Comparison of ENCODE assay signal across 8 cellular contexts in genomic region chr2:25078171-25079049, GRCh38. TPM values are rescaled to one million over a fixed set of nuclear protein-coding genes. Genes with fewer than 3 reads are reported as not detected.
DNase-seq lines count a peak whose midpoint lies in the region; TF ChIP-seq lines count a peak whose summit lies in the region.

No MANE protein-coding gene starts in this region.

- peaks cover 7% of the 10 kb centered on the region for H3K36me3 Mint-ChIP-seq in type B pancreatic cell

- peak overlapping the region; percentile 72 for H3K27ac ChIP-seq in left ventricle myocardium inferior (replicated peaks)

- intact Hi-C loops in left ventricle myocardium inferior (cut with micrococcal nuclease), result no loop called here

- peaks cover 66% of the 10 kb centered on the region for H3K4me1 ChIP-seq in left ventricle myocardium inferior

- H3K9me3 ChIP-seq in left ventricle myocardium inferior (replicated peaks), result no peaks in the 10 kb centered on the region

- H3K9me3 Mint-ChIP-seq in type B pancreatic cell, result no peaks in the 10 kb centered on the region

- no peaks in the 10 kb centered on the region for H3K27me3 ChIP-seq in left ventricle myocardium inferior (ENCODE audit: low read depth)

- H3K4me1 Mint-ChIP-seq in type B pancreatic cell (ENCODE audit: unreplicated experiment), result peaks cover 22% of the 10 kb centered on the region

- peaks cover 8% of the 10 kb centered on the region for H3K27me3 Mint-ChIP-seq in type B pancreatic cell

- no peaks in the 10 kb centered on the region for H3K36me3 ChIP-seq in left ventricle myocardium inferior

- peak overlapping the region; percentile 9 for H3K27ac Mint-ChIP-seq in type B pancreatic cell

- peak; percentile 82 to 90 (median 82) for DNase-seq in NCI-H1417 (lab: John Stamatoyannopoulos, UW)
- DNase-seq in NCI-H1417 treated with DMSO at 0.1 percent for 48 hours (lab: John Stamatoyannopoulos, UW), result no peak
- DNase-seq in SW480 (ENCODE audit: low spot score), result peak; percentile 95
- no peak for DNase-seq in left ventricle myocardium inferior
- no peak for DNase-seq in type B pancreatic cell (ENCODE audit: extremely low spot score, unreplicated experiment)
- DNase-seq in stimulated activated CD4-positive, alpha-beta T cell treated with anti-CD3 and anti-CD28 coated beads, Interleukin-15, amount 100 ng/mL, for 24 hours, result no peak
- DNase-seq in hippocampal formation (lab: John Stamatoyannopoulos, UW), result no peak
- no peak for DNase-seq in GM19238 (ENCODE audit: insufficient read length, low spot score)

- no peak for TF ChIP-seq CTCF in left ventricle myocardium inferior (IDR thresholded peaks at IDR 0.05; ENCODE audit: borderline replicate concordance)
- TF ChIP-seq CTCF in type B pancreatic cell (conservative IDR thresholded peaks at IDR 0.05), result no peak

- H3K4me3 ChIP-seq in left ventricle myocardium inferior, result peak overlapping the region; percentile 37

- no peak overlapping the region for H3K4me3 Mint-ChIP-seq in type B pancreatic cell

RNA-seq across cellular contexts. Expression of gene EFR3B, which starts 36.5 kb away (rescaled TPM):
- 8.7 TPM for total RNA-seq in left ventricle myocardium inferior
- 5.3 and 12.4 TPM in 2 replicates for total RNA-seq in type B pancreatic cell (ENCODE audit: low replicate concordance)

Comparison
In these comparisons a context has a peak if more than half of its experiments do, and no peak if none do; other contexts are left out.
1. DNase-seq: peak in NCI-H1417 (3 of 3) and SW480 (single experiment); none in NCI-H1417 treated with DMSO at 0.1 percent for 48 hours (single experiment), left ventricle myocardium inferior (single experiment), type B pancreatic cell (single experiment), stimulated activated CD4-positive, alpha-beta T cell treated with anti-CD3 and anti-CD28 coated beads, Interleukin-15, amount 100 ng/mL, for 24 hours (single experiment), hippocampal formation (0 of 2) and GM19238 (single experiment).